ENCODE assay signal across 31 cellular contexts in genomic region chr20:13205848-13206434, GRCh38. TPM values are rescaled to one million over a fixed set of nuclear protein-coding genes. Genes with fewer than 3 reads are reported as not detected.
A peak's percentile ranks its signal among the peaks of the same experiment; 100 is the strongest.
DNase-seq lines count a peak whose midpoint lies in the region; ATAC-seq, FAIRE-seq and TF ChIP-seq lines count a peak whose summit lies in the region.
"Had no signal": no experiment of that assay in that cellular context is flagged by ENCODE, and none has a peak within 500 bp of the region (broad histone marks: within the 10 kb centered on the region; RNA-seq: fewer than 3 reads in every experiment).

No MANE protein-coding gene starts in this region.

- peak; percentile 51 for ATAC-seq in HepG2
- ATAC-seq: GM12878; stimulated activated naive CD8-positive, alpha-beta T cell treated with anti-CD3 and anti-CD28 coated beads, Interleukin-15, Interleukin-2, amounts not matched to agents 100 U/mL and 50 U/mL, for 24 hours; WTC11 had no signal

- no peaks in the 10 kb centered on the region for H3K79me2 ChIP-seq in HepG2 (ENCODE audit: insufficient read depth, low read length)

- no peak overlapping the region for H2AFZ ChIP-seq in HepG2 (ENCODE audit: low read length)

- BruUV-seq in HepG2 (replicated peaks; lab: Mats Ljungman, UMichigan) = no TSS peak

- no peak overlapping the region for H3K4me3 ChIP-seq in HepG2 (replicated peaks in 1 of 3; ENCODE audit: insufficient read depth in 1 of 3, low read depth in 2 of 3, low read length in 3 of 3)
- H3K4me3 ChIP-seq in HAP-1 = no peak overlapping the region
- H3K4me3 ChIP-seq: coronary artery, GM12878, ovary, right atrium auricular region, SK-N-MC, smooth muscle cell, testis had no signal

- H3K4me1 ChIP-seq in HepG2 (ENCODE audit: insufficient read depth, low read length) = no peaks in the 10 kb centered on the region
- peaks cover 7% of the 10 kb centered on the region; the same call in 1 of the 2 replicates for H3K4me1 ChIP-seq in HAP-1
- H3K4me1 ChIP-seq: right atrium auricular region, testis had no signal

- no peak for FAIRE-seq in HepG2 (lab: Jason Lieb, UNC)
- FAIRE-seq: D721Med, GM12878 had no signal

- in situ Hi-C loops in HepG2 (cut with HindIII; ENCODE audit: extremely low pct_ligation_motif_present, low pct_unique_long_range_greater_than_20kb) (no loop called here), HAP-1 (cut with MboI; ENCODE audit: low sequenced_read_pairs) (no loop called here)

- no peak overlapping the region for H3K9ac ChIP-seq in HepG2 (ENCODE audit: insufficient read depth, low read depth, low read length)

- POLR2A ChIA-PET in RWPE1 (lab: Yijun Ruan, JAX; ENCODE audit: low non-redundant PET) (no interaction called here), HepG2 (lab: Yijun Ruan, JAX) (no interaction called here)

- peaks cover 0 to 9% of the 10 kb centered on the region in 2 experiments; a peak in 1 of 5 replicates for H3K27me3 ChIP-seq in HepG2 (ENCODE audit: control insufficient read depth in 1 of 2, insufficient read depth in 2 of 2, low read length in 2 of 2)
- H3K27me3 ChIP-seq in HAP-1 (ENCODE audit: low read depth) = no peaks in the 10 kb centered on the region
- H3K27me3 ChIP-seq: ovary, right atrium auricular region, testis had no signal

- no peak for TF ChIP-seq RAD21 in HepG2 (CRISPR knock-in tag; IDR thresholded peaks at IDR 0.05)

- TF ChIP-seq POLR2A in HepG2 (IDR thresholded peaks at IDR 0.05; ENCODE audit: insufficient read depth in 1 of 2, low read depth in 2 of 2, low read length in 2 of 2) = no peak

- H3K9me3 ChIP-seq in HepG2 (ENCODE audit: low read length) (no peaks in the 10 kb centered on the region), HAP-1 (no peaks in the 10 kb centered on the region)
- H3K9me3 ChIP-seq: ovary, right atrium auricular region, testis had no signal

- TF ChIP-seq CTCF in RWPE1 (conservative IDR thresholded peaks at IDR 0.05; ENCODE audit: low read depth) (no peak), HepG2 (CRISPR knock-in tag; IDR thresholded peaks at IDR 0.05) (peak; percentile 44)

- CTCF ChIA-PET in RWPE1 (lab: Yijun Ruan, JAX) = no interaction called here
- CTCF ChIA-PET in HepG2 (lab: Yijun Ruan, JAX; ENCODE audit: low intra/inter-chr PET ratio, low total read pairs) = no interaction called here

- DNase-seq in NCI-H1092 treated with DMSO at 0.1 percent for 48 hours (lab: John Stamatoyannopoulos, UW) = peak; percentile 23
- no peak for DNase-seq in NCI-H1092 (lab: John Stamatoyannopoulos, UW)
- DNase-seq in NCI-H2029 treated with DMSO at 0.1 percent for 48 hours (lab: John Stamatoyannopoulos, UW) = peak; percentile 72
- DNase-seq in RWPE1 (ENCODE audit: low spot score) = peak; percentile 11
- DNase-seq in HepG2 (ENCODE audit: low spot score) = no peak
- DNase-seq in HAP-1 (ENCODE audit: low spot score in 2 of 2) = no peak
- no peak for DNase-seq in T1000 (lab: John Stamatoyannopoulos, UW)
- DNase-seq in NCI-H446 treated with DMSO at 0.1 percent for 48 hours (lab: John Stamatoyannopoulos, UW) = no peak
- DNase-seq: 8988T; activated CD4-positive, alpha-beta T cell treated with anti-CD3 and anti-CD28 coated beads, Interleukin-2, amount 10 ng/mL, durations not matched to agents 24 days and 14 days; activated effector memory CD4-positive, alpha-beta T cell treated with anti-CD3 and anti-CD28 coated beads, Interleukin-2, amount 50 U/mL, for 16 hours; activated naive CD8-positive, alpha-beta T cell treated with anti-CD3 and anti-CD28 coated beads for 36 hours; aorta; effector memory CD4-positive, alpha-beta T cell; H7; immature natural killer cell; KG1; mesendoderm; NCI-H187 treated with DMSO at 0.1 percent for 48 hours; ovary; stimulated activated naive CD8-positive, alpha-beta T cell treated with anti-CD3 and anti-CD28 coated beads, Interleukin-15, Interleukin-2, amounts not matched to agents 100 U/mL and 50 U/mL, for 24 hours; T-helper 1 cell; testis had no signal

- 42% methylated on average over 5 of the region's 5 CpGs for WGBS in HepG2 (ENCODE audit: low lambda C conversion rate)

- H4K20me1 ChIP-seq in HepG2 (ENCODE audit: insufficient read depth, low read length) = no peaks in the 10 kb centered on the region

- TF ChIP-seq EP300 in HepG2 (IDR thresholded peaks at IDR 0.05; ENCODE audit: low read depth in 2 of 2, low read length in 2 of 2) (no peak), HepG2 (CRISPR knock-in tag; IDR thresholded peaks at IDR 0.05; ENCODE audit: borderline replicate concordance) (no peak)

- H3K27ac ChIP-seq in RWPE1 (no peak overlapping the region), HepG2 (ENCODE audit: extremely low read length, insufficient read depth, low read length) (no peak overlapping the region)
- H3K27ac ChIP-seq: coronary artery, HL-60, ovary, right atrium auricular region, SK-N-MC, testis had no signal

- H3K36me3 ChIP-seq in HepG2 (replicated peaks in 1 of 2; ENCODE audit: control insufficient read depth in 1 of 2, insufficient read depth in 2 of 2, low read length in 2 of 2) (no peaks in the 10 kb centered on the region), HAP-1 (replicated peaks) (no peaks in the 10 kb centered on the region)
- H3K36me3 ChIP-seq: ovary, right atrium auricular region had no signal

- no peak overlapping the region for H3K4me2 ChIP-seq in HepG2 (ENCODE audit: low read depth, low read length)
- H3K4me2 ChIP-seq: smooth muscle cell had no signal

- intact Hi-C loops in HepG2 (cut with micrococcal nuclease; ENCODE audit: unreplicated experiment) = no loop called here

TF ChIP-seq in HepG2, 621 proteins besides CTCF, POLR2A, EP300 and RAD21:
- no peak for TF ChIP-seq REST (IDR thresholded peaks at IDR 0.05; ENCODE audit: borderline replicate concordance in 1 of 2, low read depth in 1 of 2, low read length in 2 of 2)
- peak; percentile 61 for TF ChIP-seq STAG1 (CRISPR knock-in tag; IDR thresholded peaks at IDR 0.05)
- no peak for TF ChIP-seq MXD1 (CRISPR knock-in tag; IDR thresholded peaks at IDR 0.05)
- no peak for TF ChIP-seq ZBTB7A (CRISPR knock-in tag; IDR thresholded peaks at IDR 0.05)
- TF ChIP-seq TEAD3 (CRISPR knock-in tag; optimal IDR thresholded peaks at IDR 0.05; ENCODE audit: borderline replicate concordance) = peak; percentile 10
- no peak for TF ChIP-seq NBN (conservative IDR thresholded peaks at IDR 0.05)

RNA-seq across cellular contexts. Expression of gene ISM1, which starts 15.1 kb away (rescaled TPM):
- 0.90 and 1.4 TPM in 2 replicates for total RNA-seq in HepG2 (2016; rRNA removed; fragmentation: Illumina TruSeq; extraction: Trizol)
- 0.51 and 0.53 TPM in 2 replicates for total RNA-seq in HepG2 (2016; cell fraction: cytosol; rRNA removed; fragmentation: Illumina TruSeq; extraction: Trizol; ENCODE audit: low read depth)
- total RNA-seq in HepG2 (2016; cell fraction: insoluble cytoplasmic fraction; rRNA removed; fragmentation: Illumina TruSeq; extraction: Trizol) = 1.0 and 1.1 TPM in 2 replicates
- total RNA-seq in HepG2 (2016; cell fraction: membrane; rRNA removed; fragmentation: Illumina TruSeq; extraction: Trizol) = 0.83 and 0.99 TPM in 2 replicates
- total RNA-seq in HepG2 (2016; cell fraction: nucleus; rRNA removed; fragmentation: Illumina TruSeq; extraction: Trizol) = 1.4 and 1.6 TPM in 2 replicates
- 0.38 and 0.40 TPM in 2 replicates for polyA plus RNA-seq in HepG2 (2011; rRNA removed)
- polyA plus RNA-seq in HepG2 (2011; cell fraction: cytosol; rRNA removed) = 0.31 and 0.55 TPM in 2 replicates
- polyA plus RNA-seq in HepG2 (2011; cell fraction: nucleus; rRNA removed) = 0.29 TPM in 2 replicates
- 0.11 and 0.15 TPM in 2 replicates for polyA plus RNA-seq in HepG2 (2012)
- polyA plus RNA-seq in HepG2 (2016; cell fraction: cytosol; fragmentation: Illumina TruSeq; extraction: Trizol; ENCODE audit: low read depth) = 0.28 and 0.41 TPM in 2 replicates
- polyA plus RNA-seq in HepG2 (2016; cell fraction: insoluble cytoplasmic fraction; fragmentation: Illumina TruSeq; extraction: Trizol; ENCODE audit: low read depth) = 1.8 and 1.9 TPM in 2 replicates
- 0.80 and 0.96 TPM in 2 replicates for polyA plus RNA-seq in HepG2 (2016; cell fraction: membrane; fragmentation: Illumina TruSeq; extraction: Trizol; ENCODE audit: low read depth)
- 2.5 and 3.5 TPM in 2 replicates for polyA plus RNA-seq in HepG2 (2016; cell fraction: nucleus; fragmentation: Illumina TruSeq; extraction: Trizol; ENCODE audit: insufficient read depth, low read depth)
- polyA minus RNA-seq in HepG2 (2011; rRNA and poly(A)+ RNA removed; ENCODE audit: low replicate concordance) = 0.07 and 0.48 TPM in 2 replicates
- polyA minus RNA-seq in HepG2 (2011; cell fraction: cytosol; rRNA and poly(A)+ RNA removed) = 0.53 TPM in 1 of 2 replicates, not detected in the other
- polyA minus RNA-seq in HepG2 (2011; cell fraction: nucleus; rRNA and poly(A)+ RNA removed) = 0.25 and 0.52 TPM in 2 replicates
- total RNA-seq: GM12878, H7 had no signal

Comparison
In these comparisons a context has a peak if more than half of its experiments do, and no peak if none do; other contexts are left out.
1. DNase-seq: peak in NCI-H1092 treated with DMSO at 0.1 percent for 48 hours (single experiment), NCI-H2029 treated with DMSO at 0.1 percent for 48 hours (single experiment) and RWPE1 (single experiment); none in NCI-H1092 (single experiment), HepG2 (single experiment), HAP-1 (0 of 2), T1000 (single experiment) and NCI-H446 treated with DMSO at 0.1 percent for 48 hours (single experiment).